Comparison of ENCODE assay signal across 16 cellular contexts in the genomic region with DNA sequence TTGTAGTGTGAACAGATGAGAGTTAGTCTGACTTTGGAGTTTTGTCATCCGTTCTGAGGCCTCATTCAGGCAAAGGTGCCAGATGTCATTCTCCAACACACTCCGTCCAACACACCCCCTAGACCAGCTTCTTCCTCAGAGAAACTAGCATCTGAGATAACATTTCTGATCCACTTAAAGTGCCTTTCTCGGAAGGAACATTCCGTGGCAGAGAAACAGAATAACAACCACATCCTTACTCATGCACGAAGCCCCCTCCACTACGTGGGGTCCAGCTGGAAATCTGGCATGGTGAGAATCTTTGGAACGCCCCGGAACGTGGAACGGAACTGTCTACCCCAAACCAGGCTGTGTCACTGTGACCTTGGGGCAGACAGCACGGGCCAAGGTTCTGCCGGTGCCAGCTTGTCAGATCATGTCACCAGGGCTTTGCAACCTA. TPM values are rescaled to one million over a fixed set of nuclear protein-coding genes. Genes with fewer than 3 reads are reported as not detected.
DNase-seq lines count a peak whose midpoint lies in the region; ATAC-seq, FAIRE-seq and TF ChIP-seq lines count a peak whose summit lies in the region.
"Had no signal": no experiment of that assay in that cellular context is flagged by ENCODE, and none has a peak within 500 bp of the region (broad histone marks: within the 10 kb centered on the region; RNA-seq: fewer than 3 reads in every experiment).

No MANE protein-coding gene starts in this region.

- H2BK15ac ChIP-seq in H1 (ENCODE audit: low read length), result peak overlapping the region; percentile 72; the same call in 1 of the 2 replicates

- CTCF ChIA-PET in H1 (lab: Charles Lee; ENCODE audit: partially characterized antibody), result interaction anchor here (0.6 to 1.4 kb wide), 4 partner anchors 27 to 189 kb away, joined by 3 to 4 read pairs (median 4); no protein-coding TSS in a partner anchor

- no peak overlapping the region for H2BK20ac ChIP-seq in H1 (ENCODE audit: low read length)

- no peak overlapping the region for H3K18ac ChIP-seq in H1 (ENCODE audit: extremely low read depth, low read length)

- H2BK5ac ChIP-seq in H1 (ENCODE audit: low read depth, low read length), result no peak overlapping the region

- in situ Hi-C loops in GM13976 (cut with MboI; ENCODE audit: low sequenced_read_pairs, unreplicated experiment), result no loop called here

- peaks cover 0 to 74% (median 0%) of the 10 kb centered on the region in 11 experiments; a peak in 4 of 22 replicates for H3K27me3 ChIP-seq in BLaER1 treated with 17β-estradiol and CSF1 and Interleukin-3, amounts not matched to agents 10 nM and 100 nM
- no peaks in the 10 kb centered on the region for H3K27me3 ChIP-seq in H1 (replicated peaks in 1 of 4; ENCODE audit: control insufficient read depth in 3 of 4, extremely low read depth in 1 of 4, insufficient read depth in 3 of 4, low read length in 3 of 4)
- H3K27me3 ChIP-seq: MG63, SJSA1 had no signal

- H4K91ac ChIP-seq in H1 (replicated peaks; ENCODE audit: insufficient read length, low read length), result no peak overlapping the region

- H4K8ac ChIP-seq in H1 (ENCODE audit: extremely low read depth, insufficient read depth, low read length), result no peak overlapping the region

- DNase-seq in H1 (ENCODE audit: low read depth in 1 of 2, low spot score in 2 of 2), result no peak
- peak in 1 of 10 donors; percentile 2 for DNase-seq in naive thymus-derived CD8-positive, alpha-beta T cell
- DNase-seq in GM13976 (ENCODE audit: low spot score), result no peak
- no peak for DNase-seq in NCI-H510A (lab: John Stamatoyannopoulos, UW)
- no peak for DNase-seq in activated T-cell treated with anti-CD3 and anti-CD28 coated beads, Interleukin-2, amount 50 U/mL, for 1 hour
- DNase-seq: activated CD8-positive, alpha-beta memory T cell treated with anti-CD3 and anti-CD28 coated beads, Interleukin-2, amount 50 U/mL, for 4 hours; endodermal cell; mammary epithelial cell; MG63; NCI-H446 treated with DMSO at 0.1 percent for 48 hours; stimulated activated naive CD4-positive, alpha-beta T cell treated with Interleukin-2 at 50 U/mL for 16 hours had no signal

- H3K4me3 Mint-ChIP-seq in naive thymus-derived CD8-positive, alpha-beta T cell, result peak overlapping the region; percentile 17 to 73 (median 56)
- H3K4me3 Mint-ChIP-seq: endodermal cell had no signal

- no peak for TF ChIP-seq POLR2A in H1 (IDR thresholded peaks at IDR 0.05; ENCODE audit: control extremely low read depth in 1 of 2, low read depth in 2 of 2, low read length in 2 of 2)

- peak overlapping the region in 9 of 11 experiments; percentile 5 to 97 (median 87); a peak in 17 of 22 replicates for H3K27ac ChIP-seq in BLaER1 treated with 17β-estradiol and CSF1 and Interleukin-3, amounts not matched to agents 10 nM and 100 nM
- no peak overlapping the region for H3K27ac ChIP-seq in H1 (ENCODE audit: low read depth, low read length)
- H3K27ac ChIP-seq: C4-2B, SJSA1 had no signal

- H3K23me2 ChIP-seq in H1 (ENCODE audit: low read depth, low read length), result no peaks in the 10 kb centered on the region

- H3K36me3 Mint-ChIP-seq in naive thymus-derived CD8-positive, alpha-beta T cell, result peaks cover 0 to 2% (median 1%) of the 10 kb centered on the region in 3 donors

- peaks cover 44 to 98% (median 91%) of the 10 kb centered on the region in 10 experiments for H3K4me1 ChIP-seq in BLaER1 treated with 17β-estradiol and CSF1 and Interleukin-3, amounts not matched to agents 10 nM and 100 nM
- H3K4me1 ChIP-seq in H1 (replicated peaks in 1 of 4; ENCODE audit: control insufficient read depth in 3 of 4, insufficient read depth in 4 of 4, low read length in 3 of 4), result peaks cover 0 to 3% (median 0%) of the 10 kb centered on the region in 4 experiments; a peak in 2 of 7 replicates
- H3K4me1 ChIP-seq: SJSA1 had no signal

- TF ChIP-seq EP300 in H1 (IDR thresholded peaks at IDR 0.05; ENCODE audit: borderline replicate concordance in 1 of 2, low read depth in 2 of 2, low read length in 2 of 2), result no peak

- H2AK5ac ChIP-seq in H1 (ENCODE audit: low read depth, low read length), result no peak overlapping the region

- H3K79me2 ChIP-seq in H1 (ENCODE audit: control insufficient read depth in 1 of 2, insufficient read depth in 2 of 2, low read length in 2 of 2), result no peaks in the 10 kb centered on the region

- peak overlapping the region in 9 of 10 donors; percentile 24 to 87 (median 52) for H3K27ac Mint-ChIP-seq in naive thymus-derived CD8-positive, alpha-beta T cell
- H3K27ac Mint-ChIP-seq: endodermal cell had no signal

- H3K4me3 ChIP-seq in BLaER1 treated with 17β-estradiol and CSF1 and Interleukin-3, amounts not matched to agents 10 nM and 100 nM, result peak overlapping the region in 8 of 10 experiments; percentile 42 to 63 (median 57); a peak in 15 of 20 replicates
- no peak overlapping the region for H3K4me3 ChIP-seq in H1 (ENCODE audit: extremely low read depth in 1 of 4, insufficient read depth in 2 of 4, low read depth in 3 of 4, low read length in 4 of 4)
- H3K4me3 ChIP-seq: MG63, SJSA1 had no signal

- peaks cover 0 to 3% (median 2%) of the 10 kb centered on the region in 5 donors for H3K27me3 Mint-ChIP-seq in naive thymus-derived CD8-positive, alpha-beta T cell

- no peak overlapping the region for H4K5ac ChIP-seq in H1 (ENCODE audit: insufficient read length, low read depth, low read length)

- peak overlapping the region in 9 of 11 experiments; percentile 18 to 86 (median 74); a peak in 17 of 22 replicates for H3K9ac ChIP-seq in BLaER1 treated with 17β-estradiol and CSF1 and Interleukin-3, amounts not matched to agents 10 nM and 100 nM
- H3K9ac ChIP-seq in H1 (replicated peaks in 1 of 4; ENCODE audit: extremely low read depth in 1 of 4, low read depth in 3 of 4, low read length in 3 of 4), result no peak overlapping the region

- no peak overlapping the region for H2BK120ac ChIP-seq in H1 (replicated peaks; ENCODE audit: low read depth, low read length)

- TF ChIP-seq RAD21 in H1 (IDR thresholded peaks at IDR 0.05 in 1 of 2, conservative IDR thresholded peaks at IDR 0.05 in 1 of 2; ENCODE audit: low read depth in 2 of 2, low read length in 2 of 2), result no peak

- peaks cover 0 to 16% (median 4%) of the 10 kb centered on the region in 11 experiments; a peak in 9 of 22 replicates for H3K36me3 ChIP-seq in BLaER1 treated with 17β-estradiol and CSF1 and Interleukin-3, amounts not matched to agents 10 nM and 100 nM
- H3K36me3 ChIP-seq in H1 (ENCODE audit: control insufficient read depth in 2 of 4, insufficient read depth in 4 of 4, low read length in 3 of 4), result no peaks in the 10 kb centered on the region
- H3K36me3 ChIP-seq: MG63, SJSA1 had no signal

- H3K79me1 ChIP-seq in H1 (ENCODE audit: low read depth, low read length), result no peaks in the 10 kb centered on the region

- 93% methylated on average over 12 of the region's 12 CpGs; no CpG with 5 or more reads in 1 of the 2 experiments for WGBS in H1 (ENCODE audit: extremely low coverage in 1 of 2, insufficient coverage in 1 of 2, insufficient read length in 1 of 2, insufficient replicate concordance in 2 of 2, low coverage in 1 of 2, low lambda C conversion rate in 2 of 2, missing lambda C conversion rate in 1 of 2), 2 experiments

- H3K9me3 ChIP-seq in BLaER1 treated with 17β-estradiol and CSF1 and Interleukin-3, amounts not matched to agents 10 nM and 100 nM (replicated peaks in 1 of 11), result peaks cover 2 to 6% (median 5%) of the 10 kb centered on the region in 11 experiments; a peak in 21 of 22 replicates
- no peaks in the 10 kb centered on the region for H3K9me3 ChIP-seq in H1 (ENCODE audit: insufficient read depth in 2 of 2, low read depth in 1 of 2, low read length in 1 of 2)
- H3K9me3 ChIP-seq: MG63, SJSA1 had no signal

- no peaks in the 10 kb centered on the region for H4K20me1 ChIP-seq in BLaER1 treated with 17β-estradiol and CSF1 and Interleukin-3, amounts not matched to agents 10 nM and 100 nM
- no peaks in the 10 kb centered on the region for H4K20me1 ChIP-seq in H1 (replicated peaks in 1 of 2; ENCODE audit: control insufficient read depth in 1 of 2, insufficient read depth in 2 of 2, low read length in 2 of 2)

- H3K4me2 ChIP-seq in BLaER1 treated with 17β-estradiol and CSF1 and Interleukin-3, amounts not matched to agents 10 nM and 100 nM, result peak overlapping the region; percentile 58 to 98 (median 93)
- no peak overlapping the region for H3K4me2 ChIP-seq in H1 (ENCODE audit: insufficient read depth in 1 of 2, low read depth in 2 of 2, low read length in 2 of 2)

- no peak for FAIRE-seq in H1 (lab: Jason Lieb, UNC)

- TF ChIP-seq CTCF in H1 (IDR thresholded peaks at IDR 0.05; ENCODE audit: control extremely low read depth in 1 of 3, insufficient read depth in 1 of 3, low read depth in 1 of 3, low read length in 3 of 3) (no peak), GM13976 (IDR thresholded peaks at IDR 0.05; ENCODE audit: borderline replicate concordance, control extremely low read depth, extremely low read depth, insufficient read depth, missing control alignments) (no peak)

- ATAC-seq in GM21529 (IDR thresholded peaks at IDR 0.05; ENCODE audit: unreplicated experiment), result peak; percentile 44
- peak; percentile 7 to 14 for ATAC-seq in naive thymus-derived CD8-positive, alpha-beta T cell
- no peak for ATAC-seq in GM19397 (IDR thresholded peaks at IDR 0.05; ENCODE audit: unreplicated experiment)

- no peak overlapping the region for H3K14ac ChIP-seq in H1 (ENCODE audit: insufficient read length)

- no peak overlapping the region for H2AFZ ChIP-seq in H1 (ENCODE audit: low read length)

- peaks cover 12 to 65% (median 34%) of the 10 kb centered on the region in 4 donors for H3K4me1 Mint-ChIP-seq in naive thymus-derived CD8-positive, alpha-beta T cell
- H3K4me1 Mint-ChIP-seq: endodermal cell had no signal

- no peak overlapping the region for H3K23ac ChIP-seq in H1 (ENCODE audit: insufficient read length)

- no peak overlapping the region for H3K4ac ChIP-seq in H1 (replicated peaks; ENCODE audit: insufficient read length, low read depth, low read length)

- H3K9me3 Mint-ChIP-seq in naive thymus-derived CD8-positive, alpha-beta T cell, result peaks cover 0 to 3% (median 0%) of the 10 kb centered on the region in 9 donors

- H3K56ac ChIP-seq in H1 (replicated peaks; ENCODE audit: insufficient read length, low read depth, low read length), result no peak overlapping the region

- POLR2A ChIA-PET in H1 (lab: Charles Lee; ENCODE audit: partially characterized antibody), result interaction anchor here (0.5 to 1.8 kb wide), 4 partner anchors 8 to 16 kb away, joined by 3 to 9 read pairs (median 4); no protein-coding TSS in a partner anchor
- POLR2A ChIA-PET in naive thymus-derived CD8-positive, alpha-beta T cell (lab: Charles Lee), result interaction anchor here (0.5 to 1.5 kb wide), 5 partner anchors 12 to 263 kb away, joined by 3 to 7 read pairs (median 5); no protein-coding TSS in a partner anchor

- no peak overlapping the region; the same call in 1 of the 2 replicates for H2BK12ac ChIP-seq in H1 (ENCODE audit: low read depth, low read length)

RNA-seq across cellular contexts. Expression of a gene that starts 17.0 kb away (rescaled TPM):
- 12.7 and 13.6 TPM in 2 replicates for total RNA-seq in H1 (2021; fragmentation: NEBNext Ultra II Directional; extraction: Animal tissue kit (Norgen Biotek cat#: 25700))
- 11.9 and 13.9 TPM in 2 replicates for polyA plus RNA-seq in H1 (2011; rRNA removed)
- 10.4 TPM for polyA plus RNA-seq in H1 (2011; cell fraction: cytosol; rRNA removed)
- polyA plus RNA-seq in H1 (2011; cell fraction: nucleus; rRNA removed), result 12.9 TPM
- polyA plus RNA-seq in H1 (2012, experiment 1 of 2), result 10.9 to 13.5 TPM (median 11.5 TPM) in 4 replicates
- polyA plus RNA-seq in H1 (2012, experiment 2 of 2), result 7.6 TPM
- 6.2 TPM for polyA plus RNA-seq in H1 (2013, experiment 1 of 2)
- 6.1 TPM for polyA plus RNA-seq in H1 (2013, experiment 2 of 2)
- polyA minus RNA-seq in H1 (2011; rRNA and poly(A)+ RNA removed), result 11.8 and 13.5 TPM in 2 replicates
- 10.1 TPM for polyA minus RNA-seq in H1 (2011; cell fraction: cytosol; rRNA and poly(A)+ RNA removed)
- polyA minus RNA-seq in H1 (2011; cell fraction: nucleus; rRNA and poly(A)+ RNA removed), result 11.5 TPM
- 10 to 100 TPM; 10.5 to 12.0 TPM for total RNA-seq in naive thymus-derived CD8-positive, alpha-beta T cell
- 1 to 10 TPM; 3.0 to 7.3 (median 7.1) TPM for polyA plus RNA-seq in naive thymus-derived CD8-positive, alpha-beta T cell

Comparison
In these comparisons a context has a peak if more than half of its experiments do, and no peak if none do; other contexts are left out.
1. H3K4me2 ChIP-seq: peak in BLaER1 treated with 17β-estradiol and CSF1 and Interleukin-3, amounts not matched to agents 10 nM and 100 nM (11 of 11); none in H1 (0 of 2).
2. H3K4me3 ChIP-seq: peak in BLaER1 treated with 17β-estradiol and CSF1 and Interleukin-3, amounts not matched to agents 10 nM and 100 nM (8 of 10); none in H1 (0 of 4).
3. H3K9ac ChIP-seq: peak in BLaER1 treated with 17β-estradiol and CSF1 and Interleukin-3, amounts not matched to agents 10 nM and 100 nM (9 of 11); none in H1 (0 of 4).